ENCODE assay signal across 8 cellular contexts in genomic region chr2:61889212-61889956, GRCh38. TPM values are rescaled to one million over a fixed set of nuclear protein-coding genes. Genes with fewer than 3 reads are reported as not detected.
DNase-seq lines count a peak whose midpoint lies in the region; FAIRE-seq and TF ChIP-seq lines count a peak whose summit lies in the region.

No MANE protein-coding gene starts in this region.

- H3K23ac ChIP-seq in H1 (ENCODE audit: insufficient read length) = no peak overlapping the region

- no peak overlapping the region for H2BK12ac ChIP-seq in H1 (ENCODE audit: low read depth, low read length)

- TF ChIP-seq POLR2A in H1 (IDR thresholded peaks at IDR 0.05; ENCODE audit: control extremely low read depth in 1 of 2, low read depth in 2 of 2, low read length in 2 of 2) = no peak

- H2AFZ ChIP-seq in H1 (ENCODE audit: low read length) = no peak overlapping the region

- peaks cover 7 to 9% of the 10 kb centered on the region in 2 experiments for H4K20me1 ChIP-seq in H1 (replicated peaks in 1 of 2; ENCODE audit: control insufficient read depth in 1 of 2, insufficient read depth in 2 of 2, low read length in 2 of 2)

- no peak overlapping the region for H3K14ac ChIP-seq in H1 (ENCODE audit: insufficient read length)

- H3K79me2 ChIP-seq in H1 (ENCODE audit: control insufficient read depth in 1 of 2, insufficient read depth in 2 of 2, low read length in 2 of 2) = peaks cover 29 to 39% of the 10 kb centered on the region in 2 experiments

- H4K91ac ChIP-seq in H1 (replicated peaks; ENCODE audit: insufficient read length, low read length) = no peak overlapping the region

- no peak for FAIRE-seq in H1 (lab: Jason Lieb, UNC)

- no peaks in the 10 kb centered on the region for H3K9me3 Mint-ChIP-seq in Calu3 (ENCODE audit: low read depth, unreplicated experiment)

- peaks cover 2 to 19% (median 7%) of the 10 kb centered on the region in 4 experiments; a peak in 5 of 8 replicates for H3K36me3 ChIP-seq in H1 (ENCODE audit: control insufficient read depth in 2 of 4, insufficient read depth in 4 of 4, low read length in 3 of 4)
- H3K36me3 ChIP-seq in neutrophil = peaks cover 5% of the 10 kb centered on the region

- peak overlapping the region; percentile 55 to 90; a peak in 3 of 4 replicates for H3K4me2 ChIP-seq in H1 (ENCODE audit: insufficient read depth in 1 of 2, low read depth in 2 of 2, low read length in 2 of 2)

- TF ChIP-seq RAD21 in H1 (IDR thresholded peaks at IDR 0.05 in 1 of 2, conservative IDR thresholded peaks at IDR 0.05 in 1 of 2; ENCODE audit: low read depth in 2 of 2, low read length in 2 of 2) = no peak

- H3K4me1 ChIP-seq in H1 (replicated peaks in 1 of 4; ENCODE audit: control insufficient read depth in 3 of 4, insufficient read depth in 4 of 4, low read length in 3 of 4) = peaks cover 0 to 2% (median 0%) of the 10 kb centered on the region in 4 experiments; a peak in 3 of 7 replicates
- H3K4me1 ChIP-seq in neutrophil (ENCODE audit: control insufficient read depth in 1 of 2, insufficient read depth in 1 of 2, low read depth in 1 of 2, low read length in 1 of 2) = peaks cover 11% of the 10 kb centered on the region in 2 experiments

- no peak overlapping the region for H3K9ac ChIP-seq in H1 (replicated peaks in 1 of 4; ENCODE audit: extremely low read depth in 1 of 4, low read depth in 3 of 4, low read length in 3 of 4)

- no peaks in the 10 kb centered on the region for H3K27me3 Mint-ChIP-seq in Calu3 (ENCODE audit: unreplicated experiment)

- 0 out of 2 replicates have a peak overlapping the region, but pooled peaks have one; percentile 17 for H2AK5ac ChIP-seq in H1 (ENCODE audit: low read depth, low read length)

- H3K9me3 ChIP-seq in H1 (ENCODE audit: insufficient read depth in 2 of 2, low read depth in 1 of 2, low read length in 1 of 2) (no peaks in the 10 kb centered on the region), neutrophil (no peaks in the 10 kb centered on the region)

- H3K27ac ChIP-seq in H1 (ENCODE audit: low read depth, low read length) = no peak overlapping the region
- H3K27ac ChIP-seq in neutrophil = no peak overlapping the region

- DNase-seq in Calu3 = peak; percentile 39
- DNase-seq in NCI-H69 (lab: John Stamatoyannopoulos, UW) = peak; percentile 40
- no peak for DNase-seq in H1 (ENCODE audit: low read depth in 1 of 2, low spot score in 2 of 2)
- DNase-seq in kidney glomerular epithelial cell (lab: John Stamatoyannopoulos, UW) = no peak
- no peak for DNase-seq in DMS79 (lab: John Stamatoyannopoulos, UW)
- no peak for DNase-seq in cerebellar cortex (ENCODE audit: low spot score)
- no peak for DNase-seq in MV-4-11 (lab: John Stamatoyannopoulos, UW)

- no peak overlapping the region for H2BK5ac ChIP-seq in H1 (ENCODE audit: low read depth, low read length)

- H3K4ac ChIP-seq in H1 (replicated peaks; ENCODE audit: insufficient read length, low read depth, low read length) = no peak overlapping the region

- no peak overlapping the region; the same call in 1 of the 2 replicates for H4K8ac ChIP-seq in H1 (ENCODE audit: extremely low read depth, insufficient read depth, low read length)

- TF ChIP-seq CTCF in Calu3 (IDR thresholded peaks at IDR 0.05; ENCODE audit: unreplicated experiment) = no peak
- TF ChIP-seq CTCF in H1 (IDR thresholded peaks at IDR 0.05; ENCODE audit: control extremely low read depth in 1 of 3, insufficient read depth in 1 of 3, low read depth in 1 of 3, low read length in 3 of 3) = no peak
- TF ChIP-seq CTCF in neutrophil (IDR thresholded peaks at IDR 0.05) = no peak

- CTCF ChIA-PET in Calu3 (lab: Charles Lee) (interaction anchor here (0.6 to 0.7 kb wide), 2 partner anchors 26 to 416 kb away, joined by 4 read pairs; no protein-coding TSS in a partner anchor), H1 (lab: Charles Lee; ENCODE audit: partially characterized antibody) (interaction anchor here (0.9 to 1.2 kb wide), 2 partner anchors 9 to 21 kb away, joined by 4 read pairs; no protein-coding TSS in a partner anchor)

- 87% methylated on average over 31 of the region's 36 CpGs; no CpG with 5 or more reads in 1 of the 2 experiments for WGBS in H1 (ENCODE audit: extremely low coverage in 1 of 2, insufficient coverage in 1 of 2, insufficient read length in 1 of 2, insufficient replicate concordance in 2 of 2, low coverage in 1 of 2, low lambda C conversion rate in 2 of 2, missing lambda C conversion rate in 1 of 2), 2 experiments

- intact Hi-C loops in Calu3 (cut with micrococcal nuclease; ENCODE audit: unreplicated experiment) = no loop called here

- H3K18ac ChIP-seq in H1 (ENCODE audit: extremely low read depth, low read length) = no peak overlapping the region

- no peak overlapping the region for H2BK20ac ChIP-seq in H1 (ENCODE audit: low read length)

- H3K27ac Mint-ChIP-seq in Calu3 (ENCODE audit: unreplicated experiment) = peak overlapping the region; percentile 100

- H3K27me3 ChIP-seq in H1 (replicated peaks in 1 of 4; ENCODE audit: control insufficient read depth in 3 of 4, extremely low read depth in 1 of 4, insufficient read depth in 3 of 4, low read length in 3 of 4) = no peaks in the 10 kb centered on the region
- no peaks in the 10 kb centered on the region for H3K27me3 ChIP-seq in neutrophil

- no peak overlapping the region for H4K5ac ChIP-seq in H1 (ENCODE audit: insufficient read length, low read depth, low read length)

- no peak overlapping the region for H2BK120ac ChIP-seq in H1 (replicated peaks; ENCODE audit: low read depth, low read length)

- H3K4me3 ChIP-seq in H1 (ENCODE audit: extremely low read depth in 1 of 4, insufficient read depth in 2 of 4, low read depth in 3 of 4, low read length in 4 of 4) = peak overlapping the region in 2 of 4 experiments; percentile 96; a peak in 4 of 8 replicates
- peak overlapping the region; percentile 88 to 98 for H3K4me3 ChIP-seq in neutrophil (ENCODE audit: low read depth in 1 of 2, low read length in 1 of 2)

- TF ChIP-seq EP300 in H1 (IDR thresholded peaks at IDR 0.05; ENCODE audit: borderline replicate concordance in 1 of 2, low read depth in 2 of 2, low read length in 2 of 2) = no peak

- H3K36me3 Mint-ChIP-seq in Calu3 (ENCODE audit: insufficient read depth, unreplicated experiment) = peaks cover 50% of the 10 kb centered on the region

- peaks cover 4% of the 10 kb centered on the region; the same call in 1 of the 2 replicates for H3K79me1 ChIP-seq in H1 (ENCODE audit: low read depth, low read length)

- no peaks in the 10 kb centered on the region for H3K4me1 Mint-ChIP-seq in Calu3 (ENCODE audit: low read depth, unreplicated experiment)

- BruUV-seq in Calu3 (replicated peaks; lab: Mats Ljungman, UMichigan) = TSS peak; percentile 61

- POLR2A ChIA-PET in H1 (lab: Charles Lee; ENCODE audit: partially characterized antibody) = interaction anchor here (0.6 to 0.7 kb wide), 2 partner anchors 9 to 444 kb away, joined by 3 to 5 read pairs; no protein-coding TSS in a partner anchor

- no peak overlapping the region for H3K56ac ChIP-seq in H1 (replicated peaks; ENCODE audit: insufficient read length, low read depth, low read length)

- H3K23me2 ChIP-seq in H1 (ENCODE audit: low read depth, low read length) = peaks cover 9% of the 10 kb centered on the region

- H3K4me3 Mint-ChIP-seq in Calu3 (ENCODE audit: low read depth, unreplicated experiment) = peak overlapping the region; percentile 82

- H2BK15ac ChIP-seq in H1 (ENCODE audit: low read length) = no peak overlapping the region

TF ChIP-seq in H1, 55 proteins besides CTCF, POLR2A, EP300 and RAD21 (continues in another document):
- TF ChIP-seq SP2 (IDR thresholded peaks at IDR 0.05; ENCODE audit: low read length) (no peak), SP1 (IDR thresholded peaks at IDR 0.05; ENCODE audit: low read depth, low read length) (no peak)

RNA-seq across cellular contexts. Expression of gene CCT4, which starts 0.9 kb away (rescaled TPM):
- 221 and 236 TPM in 2 replicates for total RNA-seq in Calu3 (2022)
- 342 and 359 TPM in 2 replicates for total RNA-seq in H1 (2021; fragmentation: NEBNext Ultra II Directional; extraction: Animal tissue kit (Norgen Biotek cat#: 25700))
- 86.7 and 129 TPM in 2 replicates for polyA plus RNA-seq in H1 (2011; rRNA removed)
- polyA plus RNA-seq in H1 (2011; cell fraction: cytosol; rRNA removed) = 162 TPM
- polyA plus RNA-seq in H1 (2011; cell fraction: nucleus; rRNA removed) = 79.4 TPM
- 225 to 315 TPM (median 237 TPM) in 4 replicates for polyA plus RNA-seq in H1 (2012, experiment 1 of 2)
- polyA plus RNA-seq in H1 (2012, experiment 2 of 2) = 85.1 TPM
- polyA plus RNA-seq in H1 (2013, experiment 1 of 2) = 254 TPM
- polyA plus RNA-seq in H1 (2013, experiment 2 of 2) = 246 TPM
- polyA minus RNA-seq in H1 (2011; rRNA and poly(A)+ RNA removed) = 149 and 156 TPM in 2 replicates
- 140 TPM for polyA minus RNA-seq in H1 (2011; cell fraction: cytosol; rRNA and poly(A)+ RNA removed)
- polyA minus RNA-seq in H1 (2011; cell fraction: nucleus; rRNA and poly(A)+ RNA removed) = 110 TPM

RNA-seq across cellular contexts. Expression of gene COMMD1, which starts 16.1 kb away (rescaled TPM):
- total RNA-seq in Calu3 (2022) = 19.4 and 26.0 TPM in 2 replicates
- total RNA-seq in H1 (2021; fragmentation: NEBNext Ultra II Directional; extraction: Animal tissue kit (Norgen Biotek cat#: 25700)) = 23.5 and 27.8 TPM in 2 replicates
- 28.3 and 32.0 TPM in 2 replicates for polyA plus RNA-seq in H1 (2011; rRNA removed)
- polyA plus RNA-seq in H1 (2011; cell fraction: cytosol; rRNA removed) = 26.2 TPM
- 13.8 TPM for polyA plus RNA-seq in H1 (2011; cell fraction: nucleus; rRNA removed)
- polyA plus RNA-seq in H1 (2012, experiment 1 of 2) = 29.1 to 43.4 TPM (median 38.1 TPM) in 4 replicates
- polyA plus RNA-seq in H1 (2012, experiment 2 of 2) = 86.7 TPM
- polyA plus RNA-seq in H1 (2013, experiment 1 of 2) = 30.4 TPM
- polyA plus RNA-seq in H1 (2013, experiment 2 of 2) = 33.5 TPM
- 14.3 and 14.4 TPM in 2 replicates for polyA minus RNA-seq in H1 (2011; rRNA and poly(A)+ RNA removed)
- 5.8 TPM for polyA minus RNA-seq in H1 (2011; cell fraction: cytosol; rRNA and poly(A)+ RNA removed)
- polyA minus RNA-seq in H1 (2011; cell fraction: nucleus; rRNA and poly(A)+ RNA removed) = 16.6 TPM

RNA-seq across cellular contexts. Expression of gene FAM161A, which starts 35.5 kb away (rescaled TPM):
- total RNA-seq in Calu3 (2022) = 9.1 and 13.4 TPM in 2 replicates
- 9.7 and 10.2 TPM in 2 replicates for total RNA-seq in H1 (2021; fragmentation: NEBNext Ultra II Directional; extraction: Animal tissue kit (Norgen Biotek cat#: 25700))
- 1.5 and 1.6 TPM in 2 replicates for polyA plus RNA-seq in H1 (2011; rRNA removed)
- 3.2 TPM for polyA plus RNA-seq in H1 (2011; cell fraction: cytosol; rRNA removed)
- 1.7 TPM for polyA plus RNA-seq in H1 (2011; cell fraction: nucleus; rRNA removed)
- 4.0 to 9.9 TPM (median 5.9 TPM) in 4 replicates for polyA plus RNA-seq in H1 (2012, experiment 1 of 2)
- 0.30 TPM for polyA plus RNA-seq in H1 (2012, experiment 2 of 2)
- polyA plus RNA-seq in H1 (2013, experiment 1 of 2) = 11.8 TPM
- polyA plus RNA-seq in H1 (2013, experiment 2 of 2) = 10.9 TPM
- polyA minus RNA-seq in H1 (2011; rRNA and poly(A)+ RNA removed) = 1.8 and 3.3 TPM in 2 replicates
- polyA minus RNA-seq in H1 (2011; cell fraction: cytosol; rRNA and poly(A)+ RNA removed) = 3.9 TPM
- polyA minus RNA-seq in H1 (2011; cell fraction: nucleus; rRNA and poly(A)+ RNA removed) = 4.6 TPM

Comparison
In these comparisons a context has a peak if more than half of its experiments do, and no peak if none do; other contexts are left out.
1. DNase-seq: peak in Calu3 (single experiment) and NCI-H69 (single experiment); none in H1 (0 of 2), kidney glomerular epithelial cell (single experiment), DMS79 (single experiment), cerebellar cortex (single experiment) and MV-4-11 (single experiment).